ENCODE assay signal across 19 cellular contexts in genomic region chr6:12916001-12916400, GRCh38.
"Had no signal": no experiment of that assay in that cellular context is flagged by ENCODE, and none has a peak within 500 bp of the region (broad histone marks: within the 10 kb centered on the region; RNA-seq: fewer than 3 reads in every experiment).

No MANE protein-coding gene starts in this region.

- H3K4me1 Mint-ChIP-seq: activated CD4-positive, alpha-beta T cell treated with anti-CD3 and anti-CD28 coated beads, Interleukin-2, amount 10 ng/mL, durations not matched to agents 24 days and 14 days; activated naive CD4-positive, alpha-beta T cell treated with anti-CD3 and anti-CD28 coated beads, Interleukin-2, amount 10 ng/mL, durations not matched to agents 7 days and 5 days; activated naive CD8-positive, alpha-beta T cell treated with anti-CD3 and anti-CD28 coated beads, Interleukin-2, amount 50 U/mL, for 24 hours; central memory CD8-positive, alpha-beta T cell had no signal

- H3K9me3 Mint-ChIP-seq: activated CD4-positive, alpha-beta T cell treated with anti-CD3 and anti-CD28 coated beads, Interleukin-2, amount 10 ng/mL, durations not matched to agents 24 days and 14 days; activated CD8-positive, alpha-beta T cell treated with anti-CD3 and anti-CD28 coated beads for 36 hours; activated naive CD4-positive, alpha-beta T cell treated with anti-CD3 and anti-CD28 coated beads, Interleukin-2, amount 10 ng/mL, durations not matched to agents 7 days and 5 days; activated naive CD8-positive, alpha-beta T cell treated with anti-CD3 and anti-CD28 coated beads, Interleukin-2, amount 50 U/mL, for 24 hours; activated T-cell treated with anti-CD3 and anti-CD28 coated beads, Interleukin-2, amount 50 U/mL, for 24 hours; central memory CD8-positive, alpha-beta T cell had no signal

- ATAC-seq: activated CD8-positive, alpha-beta T cell treated with anti-CD3 and anti-CD28 coated beads for 36 hours; activated naive CD8-positive, alpha-beta T cell treated with anti-CD3 and anti-CD28 coated beads, Interleukin-2, amount 50 U/mL, for 24 hours; left lung; stimulated activated naive CD8-positive, alpha-beta T cell treated with anti-CD3 and anti-CD28 coated beads, Interleukin-15, Interleukin-2, amounts not matched to agents 100 U/mL and 50 U/mL, for 24 hours had no signal

- H3K4me3 Mint-ChIP-seq: activated CD4-positive, alpha-beta T cell treated with anti-CD3 and anti-CD28 coated beads, Interleukin-2, amount 10 ng/mL, durations not matched to agents 24 days and 14 days; activated CD8-positive, alpha-beta T cell treated with anti-CD3 and anti-CD28 coated beads for 36 hours; activated naive CD4-positive, alpha-beta T cell treated with anti-CD3 and anti-CD28 coated beads, Interleukin-2, amount 10 ng/mL, durations not matched to agents 7 days and 5 days; activated naive CD8-positive, alpha-beta T cell treated with anti-CD3 and anti-CD28 coated beads, Interleukin-2, amount 50 U/mL, for 24 hours; activated T-cell treated with anti-CD3 and anti-CD28 coated beads, Interleukin-2, amount 50 U/mL, for 24 hours; central memory CD8-positive, alpha-beta T cell had no signal

- H3K27ac Mint-ChIP-seq: activated CD4-positive, alpha-beta T cell treated with anti-CD3 and anti-CD28 coated beads, Interleukin-2, amount 10 ng/mL, durations not matched to agents 24 days and 14 days; activated CD8-positive, alpha-beta T cell treated with anti-CD3 and anti-CD28 coated beads for 36 hours; activated naive CD4-positive, alpha-beta T cell treated with anti-CD3 and anti-CD28 coated beads, Interleukin-2, amount 10 ng/mL, durations not matched to agents 7 days and 5 days; activated naive CD8-positive, alpha-beta T cell treated with anti-CD3 and anti-CD28 coated beads, Interleukin-2, amount 50 U/mL, for 24 hours; activated T-cell treated with anti-CD3 and anti-CD28 coated beads, Interleukin-2, amount 50 U/mL, for 24 hours had no signal

- DNase-seq: activated CD4-positive, alpha-beta T cell treated with anti-CD3 and anti-CD28 coated beads, Interleukin-2, amount 10 ng/mL, durations not matched to agents 24 days and 14 days; activated CD8-positive, alpha-beta T cell treated with anti-CD3 and anti-CD28 coated beads for 36 hours; activated effector memory CD4-positive, alpha-beta T cell treated with Interleukin-2 at 50 U/mL for 16 hours; activated naive CD4-positive, alpha-beta T cell treated with anti-CD3 and anti-CD28 coated beads, Interleukin-2, amount 10 ng/mL, durations not matched to agents 7 days and 5 days; activated naive CD8-positive, alpha-beta T cell treated with anti-CD3 and anti-CD28 coated beads, Interleukin-2, amount 50 U/mL, for 24 hours; activated T-cell treated with anti-CD3 and anti-CD28 coated beads, Interleukin-2, amount 50 U/mL, for 24 hours; aorta; brain microvascular endothelial cell; colonic mucosa; erythroblast; foreskin melanocyte; left lung; occipital lobe; stimulated activated CD4-positive, alpha-beta T cell treated with anti-CD3 and anti-CD28 coated beads, Interleukin-12 subunit alpha, Interleukin-12 subunit beta, amount 100 ng/mL, for 4 hours; stimulated activated CD4-positive, alpha-beta T cell treated with anti-CD3 and anti-CD28 coated beads, Interleukin-1b, Interleukin-23, amount 100 ng/mL, for 48 hours; stimulated activated naive CD8-positive, alpha-beta T cell treated with anti-CD3 and anti-CD28 coated beads, Interleukin-15, Interleukin-2, amounts not matched to agents 100 U/mL and 50 U/mL, for 24 hours; substantia nigra; tibial artery had no signal

- H3K4me3 ChIP-seq: colonic mucosa, left lung, tibial artery had no signal

- H3K36me3 Mint-ChIP-seq: activated naive CD4-positive, alpha-beta T cell treated with anti-CD3 and anti-CD28 coated beads, Interleukin-2, amount 10 ng/mL, durations not matched to agents 7 days and 5 days had no signal
